Comparison of ENCODE assay signal across 15 cellular contexts in genomic region chr2:63735931-63736820, GRCh38.
DNase-seq lines count a peak whose midpoint lies in the region; ATAC-seq, FAIRE-seq and TF ChIP-seq lines count a peak whose summit lies in the region.
"Had no signal": no experiment of that assay in that cellular context is flagged by ENCODE, and none has a peak within 500 bp of the region (broad histone marks: within the 10 kb centered on the region; RNA-seq: fewer than 3 reads in every experiment).

No MANE protein-coding gene starts in this region.

- no peak overlapping the region for H2AFZ ChIP-seq in H1 (ENCODE audit: low read length)

- no peaks in the 10 kb centered on the region for H3K27me3 ChIP-seq in H1 (replicated peaks in 1 of 4; ENCODE audit: control insufficient read depth in 3 of 4, extremely low read depth in 1 of 4, insufficient read depth in 3 of 4, low read length in 3 of 4)

- no peak for ATAC-seq in HG02623 (IDR thresholded peaks at IDR 0.05; ENCODE audit: unreplicated experiment)
- no peak for ATAC-seq in GM19035 (IDR thresholded peaks at IDR 0.05; ENCODE audit: unreplicated experiment)
- ATAC-seq: CD8-positive, alpha-beta T cell; T-helper 17 cell had no signal

- H2BK12ac ChIP-seq in H1 (ENCODE audit: low read depth, low read length) = no peak overlapping the region

- H4K20me1 ChIP-seq in H1 (replicated peaks in 1 of 2; ENCODE audit: control insufficient read depth in 1 of 2, insufficient read depth in 2 of 2, low read length in 2 of 2) = no peaks in the 10 kb centered on the region

- H3K14ac ChIP-seq in H1 (ENCODE audit: insufficient read length) = no peak overlapping the region

- H2AK5ac ChIP-seq in H1 (ENCODE audit: low read depth, low read length) = no peak overlapping the region

- H3K4me3 Mint-ChIP-seq in nephron = no peak overlapping the region
- H3K4me3 Mint-ChIP-seq: CD8-positive, alpha-beta T cell; T-helper 17 cell had no signal

- peaks cover 0 to 2% (median 0%) of the 10 kb centered on the region in 4 experiments; a peak in 1 of 7 replicates for H3K4me1 ChIP-seq in H1 (replicated peaks in 1 of 4; ENCODE audit: control insufficient read depth in 3 of 4, insufficient read depth in 4 of 4, low read length in 3 of 4)

- H3K79me2 ChIP-seq in H1 (ENCODE audit: control insufficient read depth in 1 of 2, insufficient read depth in 2 of 2, low read length in 2 of 2) = no peaks in the 10 kb centered on the region

- no peak for TF ChIP-seq RAD21 in H1 (IDR thresholded peaks at IDR 0.05 in 1 of 2, conservative IDR thresholded peaks at IDR 0.05 in 1 of 2; ENCODE audit: low read depth in 2 of 2, low read length in 2 of 2)

- H2BK120ac ChIP-seq in H1 (replicated peaks; ENCODE audit: low read depth, low read length) = no peak overlapping the region

- H3K18ac ChIP-seq in H1 (ENCODE audit: extremely low read depth, low read length) = no peak overlapping the region

- H3K27ac ChIP-seq in H1 (ENCODE audit: low read depth, low read length) = no peak overlapping the region
- H3K27ac ChIP-seq in substantia nigra (ENCODE audit: low read depth, low read length, poor library complexity, severe bottlenecking) = no peak overlapping the region

- H3K56ac ChIP-seq in H1 (replicated peaks; ENCODE audit: insufficient read length, low read depth, low read length) = no peak overlapping the region

- FAIRE-seq in H1 (lab: Jason Lieb, UNC) (peak; percentile 39), RCC 7860 (lab: Jason Lieb, UNC) (no peak)
- FAIRE-seq: frontal cortex, islet of Langerhans had no signal

- no peaks in the 10 kb centered on the region for H3K27me3 Mint-ChIP-seq in nephron (ENCODE audit: low read depth)
- H3K27me3 Mint-ChIP-seq: naive B cell had no signal

- no peak overlapping the region for H4K8ac ChIP-seq in H1 (ENCODE audit: extremely low read depth, insufficient read depth, low read length)

- no peaks in the 10 kb centered on the region for H3K36me3 Mint-ChIP-seq in nephron (ENCODE audit: low read depth)
- H3K36me3 Mint-ChIP-seq: CD8-positive, alpha-beta T cell; naive B cell had no signal

- H2BK20ac ChIP-seq in H1 (ENCODE audit: low read length) = no peak overlapping the region

- no peak overlapping the region for H3K9ac ChIP-seq in H1 (replicated peaks in 1 of 4; ENCODE audit: extremely low read depth in 1 of 4, low read depth in 3 of 4, low read length in 3 of 4)

- no peaks in the 10 kb centered on the region for H3K9me3 Mint-ChIP-seq in nephron
- H3K9me3 Mint-ChIP-seq: CD8-positive, alpha-beta T cell had no signal

- H3K4me2 ChIP-seq in H1 (ENCODE audit: insufficient read depth in 1 of 2, low read depth in 2 of 2, low read length in 2 of 2) = no peak overlapping the region

- no peaks in the 10 kb centered on the region for H3K23me2 ChIP-seq in H1 (ENCODE audit: low read depth, low read length)

- no peak overlapping the region for H3K4ac ChIP-seq in H1 (replicated peaks; ENCODE audit: insufficient read length, low read depth, low read length)

- POLR2A ChIA-PET in H1 (lab: Charles Lee; ENCODE audit: partially characterized antibody) = interaction anchor here (0.9 to 1.7 kb wide), 2 partner anchors 39 to 121 kb away, joined by 3 to 4 read pairs; no protein-coding TSS in a partner anchor

- H3K79me1 ChIP-seq in H1 (ENCODE audit: low read depth, low read length) = no peaks in the 10 kb centered on the region; the same call in 1 of the 2 replicates

- TF ChIP-seq EP300 in H1 (IDR thresholded peaks at IDR 0.05; ENCODE audit: borderline replicate concordance in 1 of 2, low read depth in 2 of 2, low read length in 2 of 2) = no peak

- H3K4me1 Mint-ChIP-seq in nephron = peaks cover 39% of the 10 kb centered on the region
- H3K4me1 Mint-ChIP-seq: naive B cell, T-helper 17 cell had no signal

- TF ChIP-seq POLR2A in H1 (IDR thresholded peaks at IDR 0.05; ENCODE audit: control extremely low read depth in 1 of 2, low read depth in 2 of 2, low read length in 2 of 2) = no peak

- H3K9me3 ChIP-seq in H1 (ENCODE audit: insufficient read depth in 2 of 2, low read depth in 1 of 2, low read length in 1 of 2) = no peaks in the 10 kb centered on the region

- no peak overlapping the region for H2BK15ac ChIP-seq in H1 (ENCODE audit: low read length)

- CTCF ChIA-PET in H1 (lab: Charles Lee; ENCODE audit: partially characterized antibody) = interaction anchor here (0.8 to 1.8 kb wide), 3 partner anchors 9 to 45 kb away, joined by 3 to 5 read pairs (median 4); no protein-coding TSS in a partner anchor

- no peak overlapping the region for H2BK5ac ChIP-seq in H1 (ENCODE audit: low read depth, low read length)

- H3K36me3 ChIP-seq in H1 (ENCODE audit: control insufficient read depth in 2 of 4, insufficient read depth in 4 of 4, low read length in 3 of 4) = no peaks in the 10 kb centered on the region

- no peak overlapping the region for H4K91ac ChIP-seq in H1 (replicated peaks; ENCODE audit: insufficient read length, low read length)

- H3K4me3 ChIP-seq in H1 (ENCODE audit: extremely low read depth in 1 of 4, insufficient read depth in 2 of 4, low read depth in 3 of 4, low read length in 4 of 4) = no peak overlapping the region

- H3K23ac ChIP-seq in H1 (ENCODE audit: insufficient read length) = no peak overlapping the region

- H3K27ac Mint-ChIP-seq in nephron = peak overlapping the region in 2 of 3 experiments; percentile 24 to 60
- H3K27ac Mint-ChIP-seq: CD8-positive, alpha-beta T cell; T-helper 17 cell had no signal

- DNase-seq in DMS53 treated with DMSO at 0.1 percent for 48 hours (lab: John Stamatoyannopoulos, UW; ENCODE audit: unreplicated experiment) = peak; percentile 13
- peak; percentile 54 to 77 for DNase-seq in NCI-H526 (lab: John Stamatoyannopoulos, UW)
- DNase-seq in H1 (ENCODE audit: low read depth in 1 of 2, low spot score in 2 of 2) = no peak
- no peak for DNase-seq in RCC 7860 (ENCODE audit: low spot score)
- DNase-seq in substantia nigra (lab: John Stamatoyannopoulos, UW) = no peak
- DNase-seq: activated CD4-positive, alpha-beta T cell treated with anti-CD3 and anti-CD28 coated beads for 4 hours; CD8-positive, alpha-beta T cell; naive B cell; NCI-H2171; T-helper 17 cell had no signal

- WGBS in H1 (ENCODE audit: extremely low coverage in 1 of 2, insufficient coverage in 1 of 2, insufficient read length in 1 of 2, insufficient replicate concordance in 2 of 2, low coverage in 1 of 2, low lambda C conversion rate in 2 of 2, missing lambda C conversion rate in 1 of 2), 2 experiments = 88% methylated on average over 1 of the region's 1 CpG; no CpG with 5 or more reads in 1 of the 2 experiments

- TF ChIP-seq CTCF in H1 (IDR thresholded peaks at IDR 0.05; ENCODE audit: control extremely low read depth in 1 of 3, insufficient read depth in 1 of 3, low read depth in 1 of 3, low read length in 3 of 3) (no peak), nephron (IDR thresholded peaks at IDR 0.05; ENCODE audit: unreplicated experiment in 3 of 3) (no peak)

- no peak overlapping the region for H4K5ac ChIP-seq in H1 (ENCODE audit: insufficient read length, low read depth, low read length)

TF ChIP-seq in H1, 55 proteins besides CTCF, POLR2A, EP300 and RAD21:
- TF ChIP-seq KDM1A (IDR thresholded peaks at IDR 0.05; ENCODE audit: borderline replicate concordance, low read length) = no peak
- no peak for TF ChIP-seq HDAC2 (IDR thresholded peaks at IDR 0.05; ENCODE audit: borderline replicate concordance in 1 of 2, low read depth in 2 of 2, low read length in 2 of 2)
- TF ChIP-seq TCF12 (IDR thresholded peaks at IDR 0.05; ENCODE audit: low read depth, low read length) = no peak
- no peak for TF ChIP-seq CBX8 (IDR thresholded peaks at IDR 0.05; ENCODE audit: borderline replicate concordance, low read depth, low read length)
- no peak for TF ChIP-seq SP1 (IDR thresholded peaks at IDR 0.05; ENCODE audit: low read depth, low read length)
- TF ChIP-seq TEAD4 (IDR thresholded peaks at IDR 0.05; ENCODE audit: low read depth, low read length) = no peak
- no peak for TF ChIP-seq POLR2AphosphoS5 (IDR thresholded peaks at IDR 0.05; ENCODE audit: low read depth, low read length)
- TF ChIP-seq CHD1 (IDR thresholded peaks at IDR 0.05; ENCODE audit: low read depth, low read length) = no peak

Comparison
In these comparisons a context has a peak if more than half of its experiments do, and no peak if none do; other contexts are left out.
1. DNase-seq: peak in DMS53 treated with DMSO at 0.1 percent for 48 hours (single experiment) and NCI-H526 (2 of 2); none in H1 (0 of 2), RCC 7860 (single experiment) and substantia nigra (0 of 49).